In genomic region chr9:14347408-14348224, GRCh38 we compare ENCODE assay signal across 9 cellular contexts. TPM values are rescaled to one million over a fixed set of nuclear protein-coding genes. Genes with fewer than 3 reads are reported as not detected.
DNase-seq lines count a peak whose midpoint lies in the region; ATAC-seq and TF ChIP-seq lines count a peak whose summit lies in the region.
"Had no signal": no experiment of that assay in that cellular context is flagged by ENCODE, and none has a peak within 500 bp of the region (broad histone marks: within the 10 kb centered on the region; RNA-seq: fewer than 3 reads in every experiment).

No MANE protein-coding gene starts in this region.

- no peak overlapping the region for H3K27ac Mint-ChIP-seq in activated CD4-positive, alpha-beta memory T cell treated with anti-CD3 and anti-CD28 coated beads for 36 hours

- H3K27me3 Mint-ChIP-seq in activated CD4-positive, alpha-beta memory T cell treated with anti-CD3 and anti-CD28 coated beads for 36 hours, result peaks cover 53% of the 10 kb centered on the region

- intact Hi-C loops in activated CD4-positive, alpha-beta memory T cell treated with anti-CD3 and anti-CD28 coated beads for 36 hours (cut with micrococcal nuclease), result loop anchor here (2.0 kb wide), 1 partner anchor 33 kb away; the partner anchor contains the start of gene NFIB

- ATAC-seq in GM21717 (IDR thresholded peaks at IDR 0.05; ENCODE audit: unreplicated experiment), result no peak
- ATAC-seq in GM21528 (IDR thresholded peaks at IDR 0.05; ENCODE audit: low FRiP score, unreplicated experiment), result no peak

- CTCF ChIA-PET in activated CD4-positive, alpha-beta memory T cell treated with anti-CD3 and anti-CD28 coated beads for 36 hours (lab: Charles Lee), result no interaction called here

- H3K4me3 ChIP-seq in fibroblast of pulmonary artery (replicated peaks; ENCODE audit: low read depth, low read length), result peak overlapping the region; percentile 52

- no peak overlapping the region for H3K4me3 Mint-ChIP-seq in activated CD4-positive, alpha-beta memory T cell treated with anti-CD3 and anti-CD28 coated beads for 36 hours
- H3K4me3 Mint-ChIP-seq: CD4-positive, CD25-positive, alpha-beta regulatory T cell had no signal

- peak; percentile 6 for DNase-seq in stimulated activated CD4-positive, alpha-beta T cell treated with anti-CD3 and anti-CD28 coated beads, Interleukin-15, amount 100 ng/mL, for 24 hours
- DNase-seq in stimulated activated CD4-positive, alpha-beta T cell treated with anti-CD3 and anti-CD28 coated beads, Interleukin-4, amount 100 ng/mL, for 4 hours, result no peak
- DNase-seq in fibroblast of pulmonary artery (ENCODE audit: low read depth) (peak; percentile 60), myocyte (ENCODE audit: low read depth) (peak; percentile 36)
- no peak for DNase-seq in activated CD4-positive, alpha-beta memory T cell treated with anti-CD3 and anti-CD28 coated beads for 36 hours
- DNase-seq in activated naive CD4-positive, alpha-beta T cell treated with anti-CD3 and anti-CD28 coated beads, Interleukin-2, amount 50 U/mL, for 16 hours, result no peak
- DNase-seq: CD4-positive, CD25-positive, alpha-beta regulatory T cell had no signal

- H3K9me3 Mint-ChIP-seq in activated CD4-positive, alpha-beta memory T cell treated with anti-CD3 and anti-CD28 coated beads for 36 hours, result no peaks in the 10 kb centered on the region

- H3K36me3 Mint-ChIP-seq in activated CD4-positive, alpha-beta memory T cell treated with anti-CD3 and anti-CD28 coated beads for 36 hours, result no peaks in the 10 kb centered on the region
- H3K36me3 Mint-ChIP-seq: CD4-positive, CD25-positive, alpha-beta regulatory T cell had no signal

- peaks cover 16% of the 10 kb centered on the region for H3K4me1 Mint-ChIP-seq in activated CD4-positive, alpha-beta memory T cell treated with anti-CD3 and anti-CD28 coated beads for 36 hours (ENCODE audit: low read depth)

- TF ChIP-seq CTCF in fibroblast of pulmonary artery (IDR thresholded peaks at IDR 0.05; ENCODE audit: low read length, missing control alignments), result peak; percentile 5

- POLR2A ChIA-PET in activated CD4-positive, alpha-beta memory T cell treated with anti-CD3 and anti-CD28 coated beads for 36 hours (lab: Charles Lee), result no interaction called here

RNA-seq across cellular contexts. Expression of gene NFIB, which starts 33.7 kb away (rescaled TPM):
- 8.9 and 9.1 TPM in 2 replicates for total RNA-seq in myocyte
- 7.0 TPM for polyA plus RNA-seq in myocyte (2012)
- total RNA-seq in activated CD4-positive, alpha-beta memory T cell treated with anti-CD3 and anti-CD28 coated beads for 36 hours, result not detected
- polyA plus RNA-seq: CD4-positive, CD25-positive, alpha-beta regulatory T cell had no signal

Comparison
In these comparisons a context has a peak if more than half of its experiments do, and no peak if none do; other contexts are left out.
1. DNase-seq: peak in stimulated activated CD4-positive, alpha-beta T cell treated with anti-CD3 and anti-CD28 coated beads, Interleukin-15, amount 100 ng/mL, for 24 hours (single experiment), fibroblast of pulmonary artery (single experiment) and myocyte (single experiment); none in stimulated activated CD4-positive, alpha-beta T cell treated with anti-CD3 and anti-CD28 coated beads, Interleukin-4, amount 100 ng/mL, for 4 hours (0 of 2), activated CD4-positive, alpha-beta memory T cell treated with anti-CD3 and anti-CD28 coated beads for 36 hours (single experiment) and activated naive CD4-positive, alpha-beta T cell treated with anti-CD3 and anti-CD28 coated beads, Interleukin-2, amount 50 U/mL, for 16 hours (single experiment).